Comparison of ENCODE assay signal across 9 cellular contexts in the genomic region with DNA sequence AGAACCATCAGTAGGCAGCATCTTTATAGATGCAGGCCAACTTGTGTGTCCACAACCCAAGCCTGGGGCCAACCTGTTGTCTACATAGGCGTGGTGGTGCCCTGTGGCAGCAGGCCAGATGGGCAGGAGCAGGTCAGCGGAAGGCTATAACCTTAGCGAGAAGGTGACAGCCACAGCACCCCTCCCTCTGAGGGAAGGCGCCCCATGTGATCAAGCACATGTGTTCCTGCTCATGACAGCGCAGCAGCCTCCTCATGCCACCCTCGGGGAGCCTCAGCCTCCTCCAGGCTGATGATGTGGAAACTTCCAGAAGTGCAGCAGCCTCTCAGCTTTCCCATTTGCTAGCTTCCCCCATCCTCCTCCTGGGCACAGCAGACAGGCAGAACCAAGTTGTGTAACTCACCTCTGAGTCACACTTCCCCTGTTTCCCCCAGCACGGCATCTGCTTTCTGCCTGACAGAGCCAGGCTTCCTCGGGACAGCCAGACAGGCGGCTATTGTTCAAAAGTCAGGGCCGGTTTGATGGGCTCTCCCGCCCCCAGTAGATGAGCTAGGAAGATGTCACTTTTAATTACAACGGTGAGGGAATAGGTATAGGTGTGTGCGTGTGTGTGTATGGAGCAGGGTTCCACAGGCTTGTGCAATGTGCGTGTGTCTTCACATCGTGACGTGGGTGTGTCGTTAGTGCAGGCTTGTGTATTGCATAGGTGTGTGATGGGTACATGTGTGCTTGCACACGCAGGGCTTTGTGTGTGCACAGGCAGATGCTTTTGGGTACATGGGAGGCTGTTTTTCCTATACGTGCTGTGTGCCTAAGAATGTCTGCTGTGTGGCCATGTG.
A peak's percentile ranks its signal among the peaks of the same experiment; 100 is the strongest.
DNase-seq lines count a peak whose midpoint lies in the region; ATAC-seq, FAIRE-seq and TF ChIP-seq lines count a peak whose summit lies in the region.
"Had no signal": no experiment of that assay in that cellular context is flagged by ENCODE, and none has a peak within 500 bp of the region (broad histone marks: within the 10 kb centered on the region; RNA-seq: fewer than 3 reads in every experiment).

No MANE protein-coding gene starts in this region.

- H3K27me3 ChIP-seq in right atrium auricular region = no peaks in the 10 kb centered on the region

- H3K36me3 ChIP-seq in right atrium auricular region = no peaks in the 10 kb centered on the region

- no peak for ATAC-seq in HG02885 (IDR thresholded peaks at IDR 0.05; ENCODE audit: poor library complexity, unreplicated experiment)

- peak overlapping the region; percentile 52 to 64 for H3K27ac ChIP-seq in right atrium auricular region

- peaks cover 0 to 18% of the 10 kb centered on the region in 2 donors for H3K4me1 ChIP-seq in right atrium auricular region

- DNase-seq in AG20443 (ENCODE audit: low spot score) (peak; percentile 98), KG1 (lab: John Stamatoyannopoulos, UW) (peak; percentile 64), amygdala (lab: John Stamatoyannopoulos, UW) (peak in 51 of 56 donors; percentile 15 to 94 (median 59)), right atrium auricular region (ENCODE audit: low spot score) (peak; percentile 92), renal cortical epithelial cell (ENCODE audit: low read depth) (peak; percentile 98), ecto neural progenitor cell (ENCODE audit: low spot score) (no peak), GM19239 (ENCODE audit: insufficient read length, low spot score) (no peak)

- no peaks in the 10 kb centered on the region for H3K9me3 ChIP-seq in right atrium auricular region

- TF ChIP-seq CTCF in right atrium auricular region (IDR thresholded peaks at IDR 0.05) = no peak

- no peak for FAIRE-seq in GM19239 (lab: Jason Lieb, UNC)
- FAIRE-seq: colon had no signal

- no peak overlapping the region for H3K4me3 ChIP-seq in right atrium auricular region

Comparison
In these comparisons a context has a peak if more than half of its experiments do, and no peak if none do; other contexts are left out.
1. DNase-seq: peak in AG20443 (single experiment), KG1 (single experiment), amygdala (51 of 56), right atrium auricular region (single experiment) and renal cortical epithelial cell (single experiment); none in ecto neural progenitor cell (single experiment) and GM19239 (single experiment).